ENCODE assay signal across 8 cellular contexts in the genomic region with DNA sequence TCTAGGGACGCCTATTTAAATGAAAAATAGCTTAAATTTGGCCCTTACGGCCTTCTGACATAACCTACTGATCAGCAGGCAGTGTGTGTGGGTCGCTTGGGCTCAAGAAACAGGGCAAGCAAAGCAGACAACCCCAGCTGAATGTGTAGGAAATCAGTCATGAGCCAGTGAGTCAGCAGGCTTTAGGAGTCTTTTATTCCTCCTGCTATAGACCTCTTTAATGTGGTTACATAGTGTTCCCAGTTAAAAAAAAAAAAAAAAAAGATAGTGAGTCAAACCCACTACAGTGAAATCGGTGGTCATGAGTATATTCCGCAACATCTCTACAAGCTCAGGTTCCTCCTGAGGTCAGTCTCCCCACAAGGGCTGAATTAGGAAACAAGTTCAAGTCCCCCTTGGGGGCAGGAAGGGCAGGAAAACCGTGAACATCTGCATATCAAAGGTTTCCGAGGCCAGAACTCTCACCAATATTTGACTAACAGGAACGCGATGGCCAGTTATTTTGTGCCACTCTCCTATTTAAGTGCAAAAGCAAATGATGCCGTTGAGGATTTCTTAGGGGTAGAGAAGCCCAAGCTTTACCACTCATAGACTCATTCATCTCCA. TPM values are rescaled to one million over a fixed set of nuclear protein-coding genes. Genes with fewer than 3 reads are reported as not detected.
DNase-seq lines count a peak whose midpoint lies in the region; ATAC-seq and TF ChIP-seq lines count a peak whose summit lies in the region.

No MANE protein-coding gene starts in this region.

- no peaks in the 10 kb centered on the region; the same call in 1 of the 2 replicates for H3K79me2 ChIP-seq in H9 (ENCODE audit: insufficient read depth, low read length)

- no peak overlapping the region for H3K14ac ChIP-seq in H9 (ENCODE audit: insufficient read depth, low read length)

- peaks cover 73% of the 10 kb centered on the region for H3K4me1 ChIP-seq in psoas muscle
- no peaks in the 10 kb centered on the region for H3K4me1 ChIP-seq in H9 (ENCODE audit: insufficient read depth, low read length)

- no peak overlapping the region for H3K27ac Mint-ChIP-seq in T-helper 2 cell treated with Interferon-gamma antibody and Interleukin-4, amounts not matched to agents 5 μg/mL and 100 μg/mL, for 36 hours
- no peak overlapping the region for H3K27ac Mint-ChIP-seq in H9

- no peaks in the 10 kb centered on the region for H3K27me3 ChIP-seq in psoas muscle (ENCODE audit: insufficient read depth in 3 of 3, low read length in 2 of 3)
- H3K27me3 ChIP-seq in H9 (ENCODE audit: insufficient read depth, low read length) = no peaks in the 10 kb centered on the region

- H3T11ph ChIP-seq in H9 (ENCODE audit: low read length) = no peak overlapping the region

- H3K36me3 ChIP-seq in psoas muscle (ENCODE audit: insufficient read depth in 1 of 2, low read depth in 1 of 2) = peaks cover 11 to 60% of the 10 kb centered on the region in 2 donors

- intact Hi-C loops in psoas muscle (cut with DNase I) = no loop called here

- no peak overlapping the region for H2BK5ac ChIP-seq in H9 (ENCODE audit: insufficient read length, low read length)

- ATAC-seq in psoas muscle = peak; percentile 75 to 83 (median 80)
- no peak for ATAC-seq in GM18861 (IDR thresholded peaks at IDR 0.05; ENCODE audit: unreplicated experiment)
- no peak for ATAC-seq in HG03095 (IDR thresholded peaks at IDR 0.05; ENCODE audit: unreplicated experiment)
- no peak for ATAC-seq in GM21786 (IDR thresholded peaks at IDR 0.05; ENCODE audit: unreplicated experiment)

- H3K56ac ChIP-seq in H9 (ENCODE audit: insufficient read length, low read depth, low read length) = no peak overlapping the region

- H3K4ac ChIP-seq in H9 (ENCODE audit: low read depth, low read length) = no peak overlapping the region

- H2AFZ ChIP-seq in H9 (ENCODE audit: low read length) = no peak overlapping the region

- H3K36me3 Mint-ChIP-seq in T-helper 2 cell treated with Interferon-gamma antibody and Interleukin-4, amounts not matched to agents 5 μg/mL and 100 μg/mL, for 36 hours (ENCODE audit: low read depth) = peaks cover 9% of the 10 kb centered on the region
- no peaks in the 10 kb centered on the region for H3K36me3 Mint-ChIP-seq in H9 (ENCODE audit: insufficient read depth in 1 of 3, low read depth in 3 of 3)

- no peaks in the 10 kb centered on the region for H3K23me2 ChIP-seq in H9 (ENCODE audit: insufficient read length, low read depth, low read length, poor library complexity, severe bottlenecking)

- no peak overlapping the region for H3K9ac ChIP-seq in H9 (ENCODE audit: extremely low read depth, insufficient read length, low read length)

- H3K4me3 Mint-ChIP-seq in T-helper 2 cell treated with Interferon-gamma antibody and Interleukin-4, amounts not matched to agents 5 μg/mL and 100 μg/mL, for 36 hours = no peak overlapping the region
- H3K4me3 Mint-ChIP-seq in H9 = no peak overlapping the region; a peak in 1 of 5 replicates

- no peak overlapping the region for H2BK12ac ChIP-seq in H9 (ENCODE audit: insufficient read length, low read depth, low read length)

- H2BK120ac ChIP-seq in H9 (ENCODE audit: low read depth, low read length, poor library complexity, severe bottlenecking) = no peak overlapping the region

- H3K27ac ChIP-seq in psoas muscle (peak overlapping the region; percentile 87), H9 (ENCODE audit: insufficient read length, low read depth, low read length) (no peak overlapping the region)

- H3K18ac ChIP-seq in H9 (ENCODE audit: insufficient read length, low read depth, low read length) = no peak overlapping the region

- H4K91ac ChIP-seq in H9 (ENCODE audit: insufficient read length, low read depth, low read length) = no peak overlapping the region

- H3K4me3 ChIP-seq in HFF-Myc (replicated peaks; ENCODE audit: low read depth, low read length) (no peak overlapping the region), psoas muscle (no peak overlapping the region)

- H3K27me3 Mint-ChIP-seq in T-helper 2 cell treated with Interferon-gamma antibody and Interleukin-4, amounts not matched to agents 5 μg/mL and 100 μg/mL, for 36 hours (ENCODE audit: low read depth) = no peaks in the 10 kb centered on the region
- no peaks in the 10 kb centered on the region; the same call in 1 of the 2 replicates for H3K27me3 Mint-ChIP-seq in H9 (ENCODE audit: low read depth)

- no peak overlapping the region for H3K4me2 ChIP-seq in H9 (ENCODE audit: insufficient read depth, insufficient read length, low read length)

- H3K9me3 Mint-ChIP-seq in T-helper 2 cell treated with Interferon-gamma antibody and Interleukin-4, amounts not matched to agents 5 μg/mL and 100 μg/mL, for 36 hours = no peaks in the 10 kb centered on the region
- H3K9me3 Mint-ChIP-seq in H9 = peaks cover 0 to 4% of the 10 kb centered on the region in 2 experiments; a peak in 2 of 5 replicates

- peaks cover 36% of the 10 kb centered on the region for H3K4me1 Mint-ChIP-seq in T-helper 2 cell treated with Interferon-gamma antibody and Interleukin-4, amounts not matched to agents 5 μg/mL and 100 μg/mL, for 36 hours (ENCODE audit: low read depth)
- peaks cover 9 to 11% of the 10 kb centered on the region in 2 experiments for H3K4me1 Mint-ChIP-seq in H9

- no peak overlapping the region for H3K23ac ChIP-seq in H9 (ENCODE audit: insufficient read length, low read depth, low read length)

- H3K9me3 ChIP-seq in psoas muscle (no peaks in the 10 kb centered on the region), H9 (ENCODE audit: control insufficient read depth, low read depth, low read length) (no peaks in the 10 kb centered on the region)

- TF ChIP-seq CTCF in HFF-Myc (IDR thresholded peaks at IDR 0.05; ENCODE audit: low read depth, low read length, missing control alignments) (no peak), psoas muscle (IDR thresholded peaks at IDR 0.05) (no peak), H9 (conservative IDR thresholded peaks at IDR 0.05) (no peak)

- H2BK15ac ChIP-seq in H9 (ENCODE audit: low read depth, low read length) = no peak overlapping the region

- H4K20me1 ChIP-seq in H9 (ENCODE audit: control insufficient read depth, insufficient read depth, insufficient read length) = no peaks in the 10 kb centered on the region

- no peaks in the 10 kb centered on the region for H3K79me1 ChIP-seq in H9 (ENCODE audit: insufficient read depth, low read depth, low read length, poor library complexity, severe bottlenecking)

- 52 to 68% (median 62%) methylated on average over 10 of the region's 10 CpGs for WGBS in psoas muscle, 3 donors
- no CpG with 5 or more reads among the region's 10 CpGs for WGBS in H9 (ENCODE audit: extremely low coverage, insufficient read length, low lambda C conversion rate)

- DNase-seq in HFF-Myc (ENCODE audit: extremely low read depth, low read depth) (peak; percentile 74), psoas muscle (no peak), H9 (no peak)
- peak; percentile 62 for DNase-seq in T-helper 2 cell treated with Interferon-gamma antibody and Interleukin-4, amounts not matched to agents 5 μg/mL and 100 μg/mL, for 36 hours (ENCODE audit: low spot score)
- peak; percentile 17 for DNase-seq in effector CD4-positive, alpha-beta T cell

- H4K8ac ChIP-seq in H9 (replicated peaks; ENCODE audit: insufficient read length, low read depth, low read length) = no peak overlapping the region

- no peak overlapping the region for H2AK5ac ChIP-seq in H9 (ENCODE audit: insufficient read length, low read length)

- no peak overlapping the region for H4K5ac ChIP-seq in H9 (ENCODE audit: insufficient read length, low read depth, low read length)

- H2BK20ac ChIP-seq in H9 (ENCODE audit: low read depth, low read length, poor library complexity, severe bottlenecking) = no peak overlapping the region

RNA-seq across cellular contexts. Expression of a gene that starts 32.7 kb away (rescaled TPM):
- 1,000 to 10,000 TPM in 2 of 4 donors, 100 to 1,000 TPM in 2; 257 to 1,392 (median 704) TPM for total RNA-seq in psoas muscle
- polyA plus RNA-seq in psoas muscle = 1,000 to 10,000 TPM in 1 of 3 donors, 100 to 1,000 TPM in 2; 435 to 1,333 (median 781) TPM
- 3.1 and 3.5 TPM in 2 replicates for total RNA-seq in H9 (2021)

RNA-seq across cellular contexts. Expression of a gene that starts 59.2 kb away (rescaled TPM):
- total RNA-seq in psoas muscle (1 to 10 TPM in 2 of 4 donors, under 1 TPM in 2; 0.63 to 1.6 (median 0.93) TPM), H9 (2021) (112 and 124 TPM in 2 replicates)
- polyA plus RNA-seq in psoas muscle = 1 to 10 TPM in 2 of 3 donors, under 1 TPM in 1; 0.91 to 2.0 (median 1.1) TPM

Comparison
In these comparisons a context has a peak if more than half of its experiments do, and no peak if none do; other contexts are left out.
1. DNase-seq: peak in HFF-Myc (single experiment), T-helper 2 cell treated with Interferon-gamma antibody and Interleukin-4, amounts not matched to agents 5 μg/mL and 100 μg/mL, for 36 hours (single experiment) and effector CD4-positive, alpha-beta T cell (single experiment); none in psoas muscle (0 of 2) and H9 (single experiment).
2. ATAC-seq: peak in psoas muscle (4 of 4); none in GM18861 (single experiment), HG03095 (single experiment) and GM21786 (single experiment).
3. RNA of a gene that starts 32.7 kb away (total RNA-seq): 257 to 1,392 TPM in psoas muscle; 3.1 to 3.5 TPM in H9; every median in the first group is over 10 times any median in the second.
4. RNA of a gene that starts 59.2 kb away (total RNA-seq): 112 to 124 TPM in H9; 0.63 to 1.6 TPM in psoas muscle; every median in the first group is over 10 times any median in the second.